Comparison of ENCODE assay signal across 11 cellular contexts in the genomic region with DNA sequence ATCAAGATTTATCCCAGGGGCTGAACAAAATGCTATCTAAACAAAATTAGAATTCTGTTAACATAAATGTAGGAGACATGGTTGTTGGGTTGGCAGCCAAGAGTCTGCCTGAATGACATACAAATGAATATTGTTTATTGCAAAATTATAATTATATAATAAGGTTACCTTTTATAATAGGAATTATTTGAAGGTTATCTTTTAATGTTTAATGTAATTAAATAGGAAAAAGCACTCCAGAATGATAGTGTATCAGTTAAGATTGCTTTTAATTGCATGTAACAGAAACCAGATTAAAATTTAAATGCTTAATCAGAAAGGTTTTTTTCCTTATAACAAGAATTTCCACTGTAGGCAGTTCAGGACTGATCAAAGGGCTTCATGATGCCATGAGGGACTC. TPM values are rescaled to one million over a fixed set of nuclear protein-coding genes. Genes with fewer than 3 reads are reported as not detected.
"Had no signal": no experiment of that assay in that cellular context is flagged by ENCODE, and none has a peak within 500 bp of the region (broad histone marks: within the 10 kb centered on the region; RNA-seq: fewer than 3 reads in every experiment).

No MANE protein-coding gene starts in this region.

- H3K27ac ChIP-seq: GM23248 had no signal

- H3K36me3 ChIP-seq: HAP-1 had no signal

- H3K9me3 ChIP-seq: HAP-1 had no signal

- H3K4me2 ChIP-seq: GM23338 had no signal

- H2AFZ ChIP-seq: GM23248, GM23338 had no signal

- H3K9ac ChIP-seq: GM23248 had no signal

- H3K4me3 ChIP-seq: GM23248, GM23338, HAP-1 had no signal

- ATAC-seq: GM23338, HCT116 had no signal

- FAIRE-seq: H1, H54 had no signal

- DNase-seq: GM23248, GOT3, H7, H9, HCEC 1CT, HFFc6 had no signal

- H3K4me1 ChIP-seq: HAP-1 had no signal

RNA-seq across cellular contexts. Expression of gene STPG2, which starts 42.0 kb away (rescaled TPM):
- polyA plus RNA-seq: GM23248 had no signal
